ENCODE assay signal across 15 cellular contexts in the genomic region with DNA sequence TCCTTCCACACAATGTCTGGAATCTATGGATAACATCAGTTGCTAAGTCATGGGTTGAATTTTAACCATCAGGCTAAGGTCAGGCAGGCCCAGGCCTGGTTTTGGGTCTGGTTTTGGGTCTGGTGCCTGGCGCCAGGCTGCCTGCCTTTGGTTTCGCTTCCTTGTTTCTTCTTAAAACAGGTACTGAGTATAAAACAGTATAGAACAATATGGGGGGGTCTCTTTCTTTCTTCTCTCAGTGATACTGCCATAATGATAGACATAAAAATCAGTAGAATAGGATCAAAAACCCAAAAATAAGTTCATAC. TPM values are rescaled to one million over a fixed set of nuclear protein-coding genes. Genes with fewer than 3 reads are reported as not detected.
"Had no signal": no experiment of that assay in that cellular context is flagged by ENCODE, and none has a peak within 500 bp of the region (broad histone marks: within the 10 kb centered on the region; RNA-seq: fewer than 3 reads in every experiment).

No MANE protein-coding gene starts in this region.

RNA-seq across cellular contexts. Expression of a gene that starts 14.9 kb away (rescaled TPM):
- total RNA-seq: activated CD4-positive, alpha-beta T cell treated with anti-CD3 and anti-CD28 coated beads, Interleukin-2, amount 10 ng/mL, durations not matched to agents 24 days and 14 days; activated CD8-positive, alpha-beta T cell treated with anti-CD3 and anti-CD28 coated beads for 36 hours; activated naive CD8-positive, alpha-beta T cell treated with anti-CD3 and anti-CD28 coated beads for 36 hours; activated T-helper 17 cell treated with anti-CD3 and anti-CD28 coated beads, Interleukin-2, amount 50 U/mL, for 72 hours; cardiac muscle cell; chondrocyte; esophagus mucosa; kidney; left lobe of liver; mesothelial cell of epicardium; thoracic aorta had no signal
- polyA plus RNA-seq: cardiac muscle cell had no signal

RNA-seq across cellular contexts. Expression of a gene that starts 40.0 kb away (rescaled TPM):
- total RNA-seq: activated CD4-positive, alpha-beta T cell treated with anti-CD3 and anti-CD28 coated beads, Interleukin-2, amount 10 ng/mL, durations not matched to agents 24 days and 14 days; activated CD8-positive, alpha-beta T cell treated with anti-CD3 and anti-CD28 coated beads for 36 hours; activated naive CD8-positive, alpha-beta T cell treated with anti-CD3 and anti-CD28 coated beads for 36 hours; activated T-helper 17 cell treated with anti-CD3 and anti-CD28 coated beads, Interleukin-2, amount 50 U/mL, for 72 hours; cardiac muscle cell; chondrocyte; esophagus mucosa; gastrocnemius medialis; kidney; left lobe of liver; lung; mesothelial cell of epicardium; right lobe of liver; thoracic aorta; upper lobe of left lung had no signal
- polyA plus RNA-seq: cardiac muscle cell had no signal
